In the genomic region with DNA sequence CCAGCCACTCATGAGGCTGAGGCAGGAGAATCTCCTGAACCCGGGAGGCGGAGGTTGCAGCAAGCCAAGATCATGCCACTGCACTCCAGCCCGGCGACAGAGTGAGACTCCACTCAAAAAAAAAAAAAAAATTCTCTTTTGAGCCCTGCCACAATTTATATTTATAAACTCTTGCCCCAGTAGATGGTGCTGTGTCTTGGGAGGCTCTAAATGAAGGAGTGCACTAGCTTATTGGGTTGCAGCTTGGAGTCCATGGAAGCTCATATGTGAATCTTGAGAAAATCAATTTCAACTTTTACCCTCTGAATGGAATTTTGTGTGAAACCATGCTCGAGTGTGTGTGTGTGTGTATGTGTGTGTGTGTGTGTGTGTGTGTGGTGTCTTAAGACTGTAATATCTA, we compare ENCODE assay signal across 13 cellular contexts.
"Had no signal": no experiment of that assay in that cellular context is flagged by ENCODE, and none has a peak within 500 bp of the region (broad histone marks: within the 10 kb centered on the region; RNA-seq: fewer than 3 reads in every experiment).

No MANE protein-coding gene starts in this region.

- H3K4me3 ChIP-seq: left ventricle myocardium inferior had no signal

- H3K27ac Mint-ChIP-seq: activated naive CD8-positive, alpha-beta T cell; nephron; stimulated activated naive CD8-positive, alpha-beta T cell treated with anti-CD3 and anti-CD28 coated beads, Interleukin-15, Interleukin-2, amounts not matched to agents 100 ng/mL and 50 ng/mL, for 24 hours had no signal

- DNase-seq: activated CD4-positive, alpha-beta T cell treated with anti-CD3 and anti-CD28 coated beads for 1 hour; activated CD4-positive, alpha-beta T cell treated with anti-CD3 and anti-CD28 coated beads, Interleukin-2, amount 50 U/mL, for 48 hours; activated gamma-delta T cell; activated T-cell treated with anti-CD3 and anti-CD28 coated beads, Interleukin-2, amount 50 U/mL, for 48 hours; cerebellar nuclear complex; dermis blood vessel endothelial cell; left ventricle myocardium inferior; mesenchymal stem cell; stimulated activated CD4-positive, alpha-beta T cell treated with anti-CD3 and anti-CD28 coated beads, Interleukin-2, amount 100 ng/mL, for 48 hours; T-helper 2 cell had no signal

- H3K36me3 Mint-ChIP-seq: activated naive CD8-positive, alpha-beta T cell had no signal

- H3K4me3 Mint-ChIP-seq: activated naive CD8-positive, alpha-beta T cell; nephron; stimulated activated naive CD8-positive, alpha-beta T cell treated with anti-CD3 and anti-CD28 coated beads, Interleukin-15, Interleukin-2, amounts not matched to agents 100 ng/mL and 50 ng/mL, for 24 hours had no signal

- H3K27ac ChIP-seq: left ventricle myocardium inferior had no signal

- H3K36me3 ChIP-seq: left ventricle myocardium inferior had no signal

- H3K4me1 Mint-ChIP-seq: nephron had no signal

- H3K4me1 ChIP-seq: left ventricle myocardium inferior had no signal
